10 cellular contexts compared by ENCODE assay signal in the genomic region with DNA sequence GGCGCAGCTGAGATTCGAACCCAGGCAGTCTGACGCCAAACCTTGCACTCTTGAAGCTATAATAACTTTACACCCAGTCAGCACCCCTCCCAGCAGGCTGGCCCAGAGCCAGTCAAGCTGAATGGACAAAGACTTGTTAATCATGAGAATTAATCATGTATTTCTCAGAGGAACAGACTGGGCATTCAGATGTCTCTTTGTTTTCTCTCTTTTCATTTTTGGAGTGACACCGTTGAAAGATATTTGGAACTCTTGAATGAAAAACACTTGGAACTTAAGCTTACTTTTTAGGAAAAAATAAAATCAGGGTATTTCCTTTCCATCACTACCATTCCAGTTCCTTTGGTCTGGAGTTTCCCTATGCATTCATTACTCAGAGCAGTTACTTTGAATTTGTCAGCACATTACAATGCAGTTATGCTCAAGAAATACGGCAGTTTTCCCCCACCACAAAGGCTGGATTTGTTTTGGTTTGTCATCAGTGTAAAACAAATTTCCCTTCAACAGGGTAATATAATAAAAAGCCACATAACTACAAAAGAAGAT. TPM values are rescaled to one million over a fixed set of nuclear protein-coding genes. Genes with fewer than 3 reads are reported as not detected.
DNase-seq lines count a peak whose midpoint lies in the region; ATAC-seq and TF ChIP-seq lines count a peak whose summit lies in the region.
"Had no signal": no experiment of that assay in that cellular context is flagged by ENCODE, and none has a peak within 500 bp of the region (broad histone marks: within the 10 kb centered on the region; RNA-seq: fewer than 3 reads in every experiment).

No MANE protein-coding gene starts in this region.

- peaks cover 0 to 5% (median 0%) of the 10 kb centered on the region in 45 donors for H3K27me3 ChIP-seq in dorsolateral prefrontal cortex

- in situ Hi-C loops in G401 (cut with HindIII; ENCODE audit: low sequenced_read_pairs): no loop called here

- no peak overlapping the region for H3K27ac ChIP-seq in dorsolateral prefrontal cortex

- ATAC-seq in GM21381 (IDR thresholded peaks at IDR 0.05; ENCODE audit: unreplicated experiment): no peak

- H3K36me3 Mint-ChIP-seq in mesothelial cell of epicardium: no peaks in the 10 kb centered on the region
- H3K36me3 Mint-ChIP-seq in nephron progenitor cell (ENCODE audit: low read depth): no peaks in the 10 kb centered on the region

- H3K4me1 Mint-ChIP-seq in mesothelial cell of epicardium: peaks cover 35% of the 10 kb centered on the region
- no peaks in the 10 kb centered on the region for H3K4me1 Mint-ChIP-seq in nephron progenitor cell

- DNase-seq in AG10803 (ENCODE audit: low read depth): peak; percentile 78
- DNase-seq in M059J (ENCODE audit: low read depth): peak; percentile 92
- peak in 9 of 10 donors; percentile 49 to 84 (median 68) for DNase-seq in dorsolateral prefrontal cortex
- no peak for DNase-seq in mesothelial cell of epicardium (ENCODE audit: low spot score in 2 of 2, unreplicated experiment in 2 of 2)
- DNase-seq in nephron progenitor cell: no peak
- DNase-seq in G401 (ENCODE audit: low spot score): no peak
- DNase-seq in NOMO-1 treated with dmso at 0.1 percent for 144 hours (lab: John Stamatoyannopoulos, UW; ENCODE audit: unreplicated experiment): no peak
- DNase-seq: cortex of kidney, RPMI8226 had no signal

- H3K4me3 ChIP-seq in AG10803 (ENCODE audit: low read length) (no peak overlapping the region), dorsolateral prefrontal cortex (peak overlapping the region in 1 of 59 donors; percentile 31)

- H3K27ac Mint-ChIP-seq in mesothelial cell of epicardium (peak overlapping the region; percentile 86), nephron progenitor cell (no peak overlapping the region)

- intact Hi-C loops in dorsolateral prefrontal cortex (cut with DNase I): no loop called here

- H3K4me3 Mint-ChIP-seq in mesothelial cell of epicardium (no peak overlapping the region), nephron progenitor cell (no peak overlapping the region)

- peaks cover 7% of the 10 kb centered on the region for H3K27me3 Mint-ChIP-seq in mesothelial cell of epicardium (ENCODE audit: low read depth)
- no peaks in the 10 kb centered on the region for H3K27me3 Mint-ChIP-seq in nephron progenitor cell (ENCODE audit: low read depth, poor library complexity)

- TF ChIP-seq CTCF in AG10803 (conservative IDR thresholded peaks at IDR 0.05; ENCODE audit: low read length) (no peak), dorsolateral prefrontal cortex (IDR thresholded peaks at IDR 0.05 in 54 of 56, conservative IDR thresholded peaks at IDR 0.05 in 2 of 56; ENCODE audit: low read depth in 1 of 56, partially characterized antibody in 56 of 56) (no peak), mesothelial cell of epicardium (IDR thresholded peaks at IDR 0.05; ENCODE audit: unreplicated experiment) (no peak), nephron progenitor cell (IDR thresholded peaks at IDR 0.05) (no peak)

- H3K9me3 Mint-ChIP-seq in mesothelial cell of epicardium (peaks cover 17% of the 10 kb centered on the region), nephron progenitor cell (peaks cover 19% of the 10 kb centered on the region)

RNA-seq across cellular contexts. Expression of a gene that starts 22.5 kb away (rescaled TPM):
- total RNA-seq in M059J (2014; rRNA removed; shearing (Covaris generic)): 3.4 and 4.9 TPM in 2 replicates
- 1 to 10 TPM in 119 of 120 experiments, under 1 TPM in 1; 0.74 to 9.6 (median 3.8) TPM for total RNA-seq in dorsolateral prefrontal cortex
- total RNA-seq in mesothelial cell of epicardium: 0.49 to 0.58 TPM (median 0.52 TPM) in 3 replicates
- total RNA-seq in G401 (2014; rRNA removed; shearing (Covaris generic)): 0.81 and 1.2 TPM in 2 replicates

Comparison
In these comparisons a context has a peak if more than half of its experiments do, and no peak if none do; other contexts are left out.
1. DNase-seq: peak in AG10803 (single experiment), M059J (single experiment) and dorsolateral prefrontal cortex (9 of 10); none in mesothelial cell of epicardium (0 of 2), nephron progenitor cell (single experiment), G401 (single experiment) and NOMO-1 treated with dmso at 0.1 percent for 144 hours (single experiment).